Comparison of ENCODE assay signal across 1 cellular context in genomic region chr2:158473719-158474392, GRCh38.
TF ChIP-seq lines count a peak whose summit lies in the region.

No MANE protein-coding gene starts in this region.

TF ChIP-seq in HepG2, 621 proteins besides CTCF, POLR2A, EP300 and RAD21 (continued from another document):
- TF ChIP-seq FOXM1 (CRISPR knock-in tag; IDR thresholded peaks at IDR 0.05) (no peak), ZSCAN30 (CRISPR knock-in tag; IDR thresholded peaks at IDR 0.05) (no peak), ZBTB46 (CRISPR knock-in tag; IDR thresholded peaks at IDR 0.05; ENCODE audit: borderline replicate concordance) (no peak), CEBPG (CRISPR knock-in tag; IDR thresholded peaks at IDR 0.05) (no peak), CBX1 (IDR thresholded peaks at IDR 0.05; ENCODE audit: low read depth) (no peak), ZBTB38 (CRISPR knock-in tag; IDR thresholded peaks at IDR 0.05) (0 out of 2 replicates have a peak, but pooled peaks have one; percentile 30), MAFF (IDR thresholded peaks at IDR 0.05; ENCODE audit: low read depth, low read length) (peak; percentile 73)
